ENCODE assay signal across 9 cellular contexts in the genomic region with DNA sequence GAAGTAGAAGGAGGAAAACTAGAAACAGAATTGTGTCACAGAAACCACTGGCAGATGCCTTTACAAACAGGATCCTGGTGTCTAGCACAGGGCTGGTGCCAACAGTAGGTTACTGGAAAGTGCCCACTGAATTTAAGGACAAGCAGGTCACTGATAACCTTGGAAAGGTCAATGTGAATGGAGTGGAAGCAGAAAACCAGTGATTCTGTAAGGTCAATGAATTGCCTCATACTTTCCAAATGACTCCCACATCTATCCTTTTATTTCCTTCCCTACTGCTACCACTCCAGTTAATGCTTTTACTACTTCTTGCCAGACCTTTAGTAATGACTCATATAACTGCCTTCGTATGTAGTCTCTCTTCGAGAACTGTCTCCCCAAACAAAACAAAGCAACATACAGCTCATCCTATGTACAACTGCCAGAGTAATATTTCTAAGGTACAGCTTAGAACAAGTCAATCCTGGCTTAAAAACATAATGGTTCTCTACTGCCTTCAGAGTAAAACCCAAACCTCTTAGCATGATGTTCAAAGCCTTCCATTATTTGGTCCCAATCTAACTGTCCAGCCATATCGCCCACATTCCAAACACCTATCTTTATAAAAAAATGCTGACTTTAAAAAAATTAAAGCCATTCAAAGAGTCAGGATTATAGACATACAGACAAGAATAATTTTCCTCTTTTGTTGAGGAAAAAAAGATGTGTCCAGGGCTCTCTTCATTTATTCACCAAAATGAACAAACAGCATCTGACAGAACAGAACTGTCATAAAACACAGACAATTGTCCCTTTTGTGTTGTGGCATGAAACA. TPM values are rescaled to one million over a fixed set of nuclear protein-coding genes. Genes with fewer than 3 reads are reported as not detected.
A peak's percentile ranks its signal among the peaks of the same experiment; 100 is the strongest.
DNase-seq lines count a peak whose midpoint lies in the region; ATAC-seq lines count a peak whose summit lies in the region.
"Had no signal": no experiment of that assay in that cellular context is flagged by ENCODE, and none has a peak within 500 bp of the region (broad histone marks: within the 10 kb centered on the region; RNA-seq: fewer than 3 reads in every experiment).

No MANE protein-coding gene starts in this region.

- H3K4me3 ChIP-seq in MG63 (no peak overlapping the region), subcutaneous abdominal adipose tissue (ENCODE audit: low read depth in 1 of 5, low read length in 5 of 5) (no peak overlapping the region)

- H3K27ac Mint-ChIP-seq in activated CD4-positive, alpha-beta T cell treated with anti-CD3 and anti-CD28 coated beads for 36 hours: no peak overlapping the region

- ATAC-seq in activated CD4-positive, alpha-beta T cell treated with anti-CD3 and anti-CD28 coated beads for 36 hours: peak; percentile 81
- peak; percentile 67 for ATAC-seq in esophagus mucosa

- H3K9me3 Mint-ChIP-seq in activated CD4-positive, alpha-beta T cell treated with anti-CD3 and anti-CD28 coated beads for 36 hours (ENCODE audit: low read depth): no peaks in the 10 kb centered on the region

- H3K36me3 ChIP-seq in MG63 (peaks cover 51% of the 10 kb centered on the region), subcutaneous abdominal adipose tissue (ENCODE audit: control insufficient read depth in 5 of 5, insufficient read depth in 5 of 5, low read length in 5 of 5) (peaks cover 0 to 2% (median 0%) of the 10 kb centered on the region in 5 donors)
- H3K36me3 ChIP-seq: BE2C had no signal

- peaks cover 63% of the 10 kb centered on the region for H3K4me1 Mint-ChIP-seq in activated CD4-positive, alpha-beta T cell treated with anti-CD3 and anti-CD28 coated beads for 36 hours

- H3K27me3 Mint-ChIP-seq in activated CD4-positive, alpha-beta T cell treated with anti-CD3 and anti-CD28 coated beads for 36 hours: no peaks in the 10 kb centered on the region

- intact Hi-C loops in activated CD4-positive, alpha-beta T cell treated with anti-CD3 and anti-CD28 coated beads for 36 hours (cut with DNase I, micrococcal nuclease): loop anchor here (1.0 to 5.0 kb wide), 7 partner anchors 9 to 349 kb away; no protein-coding TSS in a partner anchor

- H3K9ac ChIP-seq in subcutaneous abdominal adipose tissue (ENCODE audit: low read length in 5 of 5): no peak overlapping the region

- no peak overlapping the region for H3K4me3 Mint-ChIP-seq in activated CD4-positive, alpha-beta T cell treated with anti-CD3 and anti-CD28 coated beads for 36 hours

- H3K4me1 ChIP-seq in subcutaneous abdominal adipose tissue (ENCODE audit: control insufficient read depth in 5 of 5, insufficient read depth in 5 of 5, low read length in 5 of 5): peaks cover 5 to 97% (median 78%) of the 10 kb centered on the region in 5 donors
- H3K4me1 ChIP-seq: BE2C had no signal

- CTCF ChIA-PET in activated CD4-positive, alpha-beta T cell treated with anti-CD3 and anti-CD28 coated beads for 36 hours (lab: Charles Lee): interaction anchor here (1.0 to 2.8 kb wide), 5 partner anchors 9 to 347 kb away, joined by 3 to 13 read pairs (median 3); no protein-coding TSS in a partner anchor

- H3K27me3 ChIP-seq in MG63 (no peaks in the 10 kb centered on the region), subcutaneous abdominal adipose tissue (ENCODE audit: control insufficient read depth in 5 of 5, insufficient read depth in 4 of 5, low read length in 5 of 5) (no peaks in the 10 kb centered on the region)
- H3K27me3 ChIP-seq: BE2C had no signal

- H3K36me3 Mint-ChIP-seq in activated CD4-positive, alpha-beta T cell treated with anti-CD3 and anti-CD28 coated beads for 36 hours (ENCODE audit: low read depth): peaks cover 9% of the 10 kb centered on the region

- DNase-seq in activated CD4-positive, alpha-beta T cell treated with anti-CD3 and anti-CD28 coated beads for 36 hours: peak; percentile 20
- no peak for DNase-seq in activated CD4-positive, alpha-beta T cell treated with anti-CD3 and anti-CD28 coated beads for 1 hour
- DNase-seq in MG63 (peak; percentile 22), RPMI8226 (no peak), iPS-NIHi7 (ENCODE audit: extremely low spot score) (no peak), SHP77 (lab: John Stamatoyannopoulos, UW) (no peak)
- DNase-seq: BE2C had no signal

- POLR2A ChIA-PET in activated CD4-positive, alpha-beta T cell treated with anti-CD3 and anti-CD28 coated beads for 36 hours (lab: Charles Lee): interaction anchor here (0.6 kb wide), 1 partner anchor 12 kb away, joined by 7 read pairs; no protein-coding TSS in a partner anchor

- peak overlapping the region; percentile 42 for H3K27ac ChIP-seq in subcutaneous abdominal adipose tissue (ENCODE audit: low read depth, low read length)

- H3K9me3 ChIP-seq in MG63: peaks cover 8% of the 10 kb centered on the region; the same call in 1 of the 2 replicates
- no peaks in the 10 kb centered on the region for H3K9me3 ChIP-seq in subcutaneous abdominal adipose tissue (ENCODE audit: control insufficient read depth in 5 of 5, low read length in 5 of 5)
- H3K9me3 ChIP-seq: BE2C had no signal

RNA-seq across cellular contexts. Expression of gene NR3C1, which starts 52.5 kb away (rescaled TPM):
- total RNA-seq in activated CD4-positive, alpha-beta T cell treated with anti-CD3 and anti-CD28 coated beads for 36 hours: 10 to 100 TPM; 47.1 to 53.9 TPM
- 45.6 and 50.8 TPM in 2 replicates for total RNA-seq in MG63 (2014; rRNA removed; shearing (Covaris generic); ENCODE audit: low replicate concordance)
- 32.4 TPM for total RNA-seq in esophagus mucosa

Comparison
In these comparisons a context has a peak if more than half of its experiments do, and no peak if none do; other contexts are left out.
1. DNase-seq: peak in activated CD4-positive, alpha-beta T cell treated with anti-CD3 and anti-CD28 coated beads for 36 hours (single experiment) and MG63 (single experiment); none in activated CD4-positive, alpha-beta T cell treated with anti-CD3 and anti-CD28 coated beads for 1 hour (single experiment), RPMI8226 (single experiment), iPS-NIHi7 (single experiment) and SHP77 (0 of 2).